In genomic region chr16:19601083-19601976, GRCh38 we compare ENCODE assay signal across 8 cellular contexts. TPM values are rescaled to one million over a fixed set of nuclear protein-coding genes. Genes with fewer than 3 reads are reported as not detected.
A peak's percentile ranks its signal among the peaks of the same experiment; 100 is the strongest.
DNase-seq lines count a peak whose midpoint lies in the region; ATAC-seq and TF ChIP-seq lines count a peak whose summit lies in the region.

No MANE protein-coding gene starts in this region.

- H3K27ac ChIP-seq in prostate gland, result no peak overlapping the region

- no peak overlapping the region for H3K4me3 Mint-ChIP-seq in natural killer cell
- no peak overlapping the region for H3K4me3 Mint-ChIP-seq in natural killer cell treated with Interleukin-12 subunit alpha and Interleukin-12 subunit beta and Interleukin-15 and Interleukin-18, amount 100 ng/mL, for 72 hours

- DNase-seq in natural killer cell (no peak), NB4 (ENCODE audit: low read depth) (peak; percentile 48), fibroblast of the aortic adventitia (ENCODE audit: low read depth) (peak; percentile 72), prostate gland (ENCODE audit: low spot score) (no peak)
- no peak for DNase-seq in natural killer cell treated with Interleukin-12 subunit alpha and Interleukin-12 subunit beta and Interleukin-15 and Interleukin-18, amount 100 ng/mL, for 72 hours (ENCODE audit: low spot score)
- peak; percentile 29 for DNase-seq in activated CD4-positive, alpha-beta T cell treated with anti-CD3 and anti-CD28 coated beads for 48 hours

- H3K4me1 ChIP-seq in prostate gland (replicated peaks), result no peaks in the 10 kb centered on the region

- no peaks in the 10 kb centered on the region for H3K9me3 ChIP-seq in prostate gland

- TF ChIP-seq POLR2A in NB4 (IDR thresholded peaks at IDR 0.05; ENCODE audit: extremely low read depth, insufficient read length) (no peak), prostate gland (IDR thresholded peaks at IDR 0.05) (no peak)

- peaks cover 14% of the 10 kb centered on the region for H3K36me3 Mint-ChIP-seq in natural killer cell
- peaks cover 9% of the 10 kb centered on the region for H3K36me3 Mint-ChIP-seq in natural killer cell treated with Interleukin-12 subunit alpha and Interleukin-12 subunit beta and Interleukin-15 and Interleukin-18, amount 100 ng/mL, for 72 hours

- WGBS in prostate gland, result 54% methylated on average over 13 of the region's 13 CpGs

- no peaks in the 10 kb centered on the region for H3K36me3 ChIP-seq in prostate gland

- intact Hi-C loops in natural killer cell (cut with micrococcal nuclease) (loop anchor here (1.0 kb wide), 1 partner anchor 285 kb away; no protein-coding TSS in a partner anchor), prostate gland (cut with DNase I) (loop anchor here (1.0 to 10.0 kb wide), 3 partner anchors 44 to 284 kb away; partner anchors contain the start of genes IQCK, KNOP1 and VPS35L)

- peak; percentile 38 for TF ChIP-seq CTCF in natural killer cell (IDR thresholded peaks at IDR 0.05)
- TF ChIP-seq CTCF in NB4 (IDR thresholded peaks at IDR 0.05; ENCODE audit: low read depth, low read length), result no peak
- TF ChIP-seq CTCF in fibroblast of the aortic adventitia (IDR thresholded peaks at IDR 0.05; ENCODE audit: insufficient read depth, low read length), result peak; percentile 59
- peak; percentile 42 to 70 (median 65) for TF ChIP-seq CTCF in prostate gland (IDR thresholded peaks at IDR 0.05)

- H3K4me3 ChIP-seq in NB4 (ENCODE audit: low read depth, low read length) (no peak overlapping the region), fibroblast of the aortic adventitia (ENCODE audit: low read depth, low read length) (no peak overlapping the region), prostate gland (no peak overlapping the region)

- no peaks in the 10 kb centered on the region for H3K27me3 ChIP-seq in prostate gland (replicated peaks; ENCODE audit: insufficient read depth)

- no peaks in the 10 kb centered on the region for H3K27me3 Mint-ChIP-seq in natural killer cell (ENCODE audit: low read depth in 2 of 2)
- no peaks in the 10 kb centered on the region for H3K27me3 Mint-ChIP-seq in natural killer cell treated with Interleukin-12 subunit alpha and Interleukin-12 subunit beta and Interleukin-15 and Interleukin-18, amount 100 ng/mL, for 72 hours

- H3K4me1 Mint-ChIP-seq in natural killer cell, result peaks cover 0 to 10% of the 10 kb centered on the region in 2 donors
- no peaks in the 10 kb centered on the region for H3K4me1 Mint-ChIP-seq in natural killer cell treated with Interleukin-12 subunit alpha and Interleukin-12 subunit beta and Interleukin-15 and Interleukin-18, amount 100 ng/mL, for 72 hours (ENCODE audit: low read depth in 2 of 2)

- no peaks in the 10 kb centered on the region for H3K9me3 Mint-ChIP-seq in natural killer cell
- no peaks in the 10 kb centered on the region for H3K9me3 Mint-ChIP-seq in natural killer cell treated with Interleukin-12 subunit alpha and Interleukin-12 subunit beta and Interleukin-15 and Interleukin-18, amount 100 ng/mL, for 72 hours

- no peak overlapping the region for H3K27ac Mint-ChIP-seq in natural killer cell
- no peak overlapping the region for H3K27ac Mint-ChIP-seq in natural killer cell treated with Interleukin-12 subunit alpha and Interleukin-12 subunit beta and Interleukin-15 and Interleukin-18, amount 100 ng/mL, for 72 hours

- ATAC-seq in natural killer cell, result no peak
- no peak for ATAC-seq in natural killer cell treated with Interleukin-12 subunit alpha and Interleukin-12 subunit beta and Interleukin-15 and Interleukin-18, amount 100 ng/mL, for 72 hours
- no peak for ATAC-seq in HG02885 (IDR thresholded peaks at IDR 0.05; ENCODE audit: poor library complexity, unreplicated experiment)
- ATAC-seq in HG02610 (IDR thresholded peaks at IDR 0.05; ENCODE audit: unreplicated experiment), result no peak

RNA-seq across cellular contexts. Expression of gene VPS35L, which starts 45.8 kb away (rescaled TPM):
- 10 to 100 TPM; 37.4 to 53.5 (median 44.4) TPM for total RNA-seq in natural killer cell
- 10 to 100 TPM; 41.1 to 52.6 TPM for total RNA-seq in natural killer cell treated with Interleukin-12 subunit alpha and Interleukin-12 subunit beta and Interleukin-15 and Interleukin-18, amount 100 ng/mL, for 72 hours
- 67.1 and 67.7 TPM in 2 replicates for total RNA-seq in fibroblast of the aortic adventitia (ENCODE audit: low replicate concordance)
- total RNA-seq in prostate gland, result 10 to 100 TPM; 58.8 to 74.0 TPM

Comparison
In these comparisons a context has a peak if more than half of its experiments do, and no peak if none do; other contexts are left out.
1. DNase-seq: peak in NB4 (single experiment), activated CD4-positive, alpha-beta T cell treated with anti-CD3 and anti-CD28 coated beads for 48 hours (single experiment) and fibroblast of the aortic adventitia (single experiment); none in natural killer cell (single experiment), natural killer cell treated with Interleukin-12 subunit alpha and Interleukin-12 subunit beta and Interleukin-15 and Interleukin-18, amount 100 ng/mL, for 72 hours (single experiment) and prostate gland (single experiment).